Comparison of ENCODE assay signal across 19 cellular contexts in genomic region chr12:49273726-49274395, GRCh38. TPM values are rescaled to one million over a fixed set of nuclear protein-coding genes. Genes with fewer than 3 reads are reported as not detected.
"Had no signal": no experiment of that assay in that cellular context is flagged by ENCODE, and none has a peak within 500 bp of the region (broad histone marks: within the 10 kb centered on the region; RNA-seq: fewer than 3 reads in every experiment).

No MANE protein-coding gene starts in this region.

- H3K4me1 Mint-ChIP-seq: stimulated activated memory B cell treated with anti-CD40 and anti-IgM and Interleukin-4, amounts not matched to agents 10 μg/mL and 1 μg/mL and 100 μg/mL, for 72 hours had no signal

- H3K4me3 ChIP-seq: coronary artery, tibial nerve had no signal

- H3K27ac ChIP-seq: brain microvascular endothelial cell, coronary artery, foreskin keratinocyte, tibial nerve had no signal

- H3K27me3 Mint-ChIP-seq: natural killer cell treated with Interleukin-12 subunit alpha and Interleukin-12 subunit beta and Interleukin-15 and Interleukin-18, amount 100 ng/mL, for 72 hours had no signal

- H3K4me3 Mint-ChIP-seq: activated naive CD8-positive, alpha-beta T cell treated with anti-CD3 and anti-CD28 coated beads, Interleukin-2, amount 10 ng/mL, durations not matched to agents 7 days and 5 days; central memory CD8-positive, alpha-beta T cell; natural killer cell treated with Interleukin-12 subunit alpha and Interleukin-12 subunit beta and Interleukin-15 and Interleukin-18, amount 100 ng/mL, for 72 hours; stimulated activated memory B cell treated with anti-CD40 and anti-IgM and Interleukin-4, amounts not matched to agents 10 μg/mL and 1 μg/mL and 100 μg/mL, for 72 hours had no signal

- H3K27me3 ChIP-seq: brain microvascular endothelial cell, foreskin keratinocyte, tibial nerve had no signal

- H3K27ac Mint-ChIP-seq: activated naive CD8-positive, alpha-beta T cell treated with anti-CD3 and anti-CD28 coated beads, Interleukin-2, amount 10 ng/mL, durations not matched to agents 7 days and 5 days; natural killer cell treated with Interleukin-12 subunit alpha and Interleukin-12 subunit beta and Interleukin-15 and Interleukin-18, amount 100 ng/mL, for 72 hours; stimulated activated memory B cell treated with anti-CD40 and anti-IgM and Interleukin-4, amounts not matched to agents 10 μg/mL and 1 μg/mL and 100 μg/mL, for 72 hours had no signal

- H3K9me3 ChIP-seq: tibial nerve had no signal

- ATAC-seq: stimulated activated memory B cell treated with anti-CD40 and anti-IgM and Interleukin-4, amounts not matched to agents 10 μg/mL and 1 μg/mL and 100 μg/mL, for 72 hours had no signal

- DNase-seq: activated CD4-positive, alpha-beta T cell treated with anti-CD3 and anti-CD28 coated beads for 48 hours; activated CD8-positive, alpha-beta memory T cell treated with anti-CD3 and anti-CD28 coated beads for 24 hours; activated naive CD4-positive, alpha-beta T cell; activated naive CD8-positive, alpha-beta T cell treated with anti-CD3 and anti-CD28 coated beads, Interleukin-2, amount 10 ng/mL, durations not matched to agents 7 days and 5 days; anterior cingulate cortex; brain microvascular endothelial cell; glutamatergic neuron; hypothalamus; kidney glomerular epithelial cell; mesenchymal stem cell; retina; stimulated activated CD4-positive, alpha-beta T cell treated with anti-CD3 and anti-CD28 coated beads, Interleukin-2, amount 100 ng/mL, for 48 hours had no signal

- H3K9me3 Mint-ChIP-seq: activated naive CD8-positive, alpha-beta T cell treated with anti-CD3 and anti-CD28 coated beads, Interleukin-2, amount 10 ng/mL, durations not matched to agents 7 days and 5 days; central memory CD8-positive, alpha-beta T cell; natural killer cell treated with Interleukin-12 subunit alpha and Interleukin-12 subunit beta and Interleukin-15 and Interleukin-18, amount 100 ng/mL, for 72 hours; stimulated activated memory B cell treated with anti-CD40 and anti-IgM and Interleukin-4, amounts not matched to agents 10 μg/mL and 1 μg/mL and 100 μg/mL, for 72 hours had no signal

RNA-seq across cellular contexts. Expression of gene PRPH, which starts 21.1 kb away (rescaled TPM):
- total RNA-seq: foreskin keratinocyte; liver; natural killer cell treated with Interleukin-12 subunit alpha and Interleukin-12 subunit beta and Interleukin-15 and Interleukin-18, amount 100 ng/mL, for 72 hours had no signal
